ENCODE assay signal across 16 cellular contexts in genomic region chr11:8698917-8699441, GRCh38. TPM values are rescaled to one million over a fixed set of nuclear protein-coding genes. Genes with fewer than 3 reads are reported as not detected.
DNase-seq lines count a peak whose midpoint lies in the region; ATAC-seq and TF ChIP-seq lines count a peak whose summit lies in the region.
"Had no signal": no experiment of that assay in that cellular context is flagged by ENCODE, and none has a peak within 500 bp of the region (broad histone marks: within the 10 kb centered on the region; RNA-seq: fewer than 3 reads in every experiment).

No MANE protein-coding gene starts in this region.

- intact Hi-C loops in sciatic nerve (cut with DNase I): no loop called here
- intact Hi-C loops in OCI-LY7 (cut with micrococcal nuclease; ENCODE audit: unreplicated experiment): no loop called here

- no peaks in the 10 kb centered on the region for H3K27me3 Mint-ChIP-seq in activated CD4-positive, alpha-beta memory T cell treated with anti-CD3 and anti-CD28 coated beads, Interleukin-2, amount 10 ng/mL, durations not matched to agents 7 days and 5 days
- H3K27me3 Mint-ChIP-seq: activated naive CD8-positive, alpha-beta T cell treated with anti-CD3 and anti-CD28 coated beads, Interleukin-2, amount 10 ng/mL, durations not matched to agents 7 days and 5 days; IgD-negative memory B cell; naive thymus-derived CD8-positive, alpha-beta T cell had no signal

- H3K36me3 ChIP-seq in H7 (replicated peaks; ENCODE audit: control insufficient read depth, insufficient read depth, low read length) (peaks cover 10% of the 10 kb centered on the region), iPS-18a (ENCODE audit: control insufficient read depth, low read depth, low read length) (peaks cover 24% of the 10 kb centered on the region), OCI-LY7 (ENCODE audit: insufficient read depth, low read length) (peaks cover 35% of the 10 kb centered on the region)

- H2AFZ ChIP-seq in OCI-LY7 (ENCODE audit: low read length): no peak overlapping the region

- H3K9me3 ChIP-seq in iPS-18a (ENCODE audit: control insufficient read depth, low read depth, low read length) (no peaks in the 10 kb centered on the region), OCI-LY7 (ENCODE audit: low read length) (no peaks in the 10 kb centered on the region)

- CTCF ChIA-PET in activated CD4-positive, alpha-beta memory T cell treated with anti-CD3 and anti-CD28 coated beads, Interleukin-2, amount 10 ng/mL, durations not matched to agents 7 days and 5 days (lab: Charles Lee): no interaction called here
- CTCF ChIA-PET in OCI-LY7 (lab: Charles Lee; ENCODE audit: unreplicated experiment): no interaction called here

- no peak for ATAC-seq in sciatic nerve
- ATAC-seq: naive thymus-derived CD8-positive, alpha-beta T cell had no signal

- POLR2A ChIA-PET in activated CD4-positive, alpha-beta memory T cell treated with anti-CD3 and anti-CD28 coated beads, Interleukin-2, amount 10 ng/mL, durations not matched to agents 7 days and 5 days (lab: Charles Lee): interaction anchor here (1.3 to 5.5 kb wide), 3 partner anchors 10 to 16 kb away, joined by 3 to 34 read pairs (median 12); partner anchors contain the start of genes RPL27A and TRIM66
- POLR2A ChIA-PET in OCI-LY7 (lab: Charles Lee): interaction anchor here (0.5 to 1.2 kb wide), 2 partner anchors 16 to 1462 kb away, joined by 3 to 4 read pairs; no protein-coding TSS in a partner anchor

- peaks cover 12% of the 10 kb centered on the region for H3K36me3 Mint-ChIP-seq in activated CD4-positive, alpha-beta memory T cell treated with anti-CD3 and anti-CD28 coated beads, Interleukin-2, amount 10 ng/mL, durations not matched to agents 7 days and 5 days (ENCODE audit: low read depth)

- DNase-seq in H7 (peak; percentile 64), sciatic nerve (ENCODE audit: low spot score) (peak; percentile 55), occipital lobe (lab: John Stamatoyannopoulos, UW) (no peak), NCI-H82 treated with DMSO at 0.1 percent for 48 hours (lab: John Stamatoyannopoulos, UW; ENCODE audit: unreplicated experiment) (no peak), OCI-LY7 (ENCODE audit: low spot score) (no peak)
- no peak for DNase-seq in activated CD4-positive, alpha-beta memory T cell treated with anti-CD3 and anti-CD28 coated beads, Interleukin-2, amount 10 ng/mL, durations not matched to agents 7 days and 5 days
- DNase-seq: activated naive CD8-positive, alpha-beta T cell treated with anti-CD3 and anti-CD28 coated beads, Interleukin-2, amount 10 ng/mL, durations not matched to agents 7 days and 5 days; AML-193; NCI-H1417; NCI-H526 treated with DMSO at 0.1 percent for 48 hours; RPMI8226 had no signal

- no peak overlapping the region for H3K9ac ChIP-seq in iPS-18a (ENCODE audit: low read length)

- peaks cover 36% of the 10 kb centered on the region for H3K4me1 ChIP-seq in iPS-18a (ENCODE audit: control insufficient read depth, low read depth, low read length)
- H3K4me1 ChIP-seq in OCI-LY7 (ENCODE audit: insufficient read depth, low read length, poor library complexity, severe bottlenecking): peaks cover 10% of the 10 kb centered on the region

- peak overlapping the region; percentile 87 for H3K27ac ChIP-seq in angular gyrus (ENCODE audit: low read depth, low read length)
- H3K27ac ChIP-seq in iPS-18a (ENCODE audit: low read length): peak overlapping the region; percentile 61
- no peak overlapping the region for H3K27ac ChIP-seq in OCI-LY7 (ENCODE audit: low read depth, low read length, poor library complexity, severe bottlenecking)
- H3K27ac ChIP-seq: GM23248 had no signal

- H3K4me3 Mint-ChIP-seq in activated CD4-positive, alpha-beta memory T cell treated with anti-CD3 and anti-CD28 coated beads, Interleukin-2, amount 10 ng/mL, durations not matched to agents 7 days and 5 days: no peak overlapping the region
- H3K4me3 Mint-ChIP-seq: activated naive CD8-positive, alpha-beta T cell treated with anti-CD3 and anti-CD28 coated beads, Interleukin-2, amount 10 ng/mL, durations not matched to agents 7 days and 5 days; naive thymus-derived CD8-positive, alpha-beta T cell had no signal

- no peak overlapping the region for H3K27ac Mint-ChIP-seq in activated CD4-positive, alpha-beta memory T cell treated with anti-CD3 and anti-CD28 coated beads, Interleukin-2, amount 10 ng/mL, durations not matched to agents 7 days and 5 days
- H3K27ac Mint-ChIP-seq: activated naive CD8-positive, alpha-beta T cell treated with anti-CD3 and anti-CD28 coated beads, Interleukin-2, amount 10 ng/mL, durations not matched to agents 7 days and 5 days; IgD-negative memory B cell had no signal

- 0 out of 2 replicates have a peak, but pooled peaks cover 3% of the 10 kb centered on the region for H4K20me1 ChIP-seq in OCI-LY7 (ENCODE audit: insufficient read depth, low read length)

- BruUV-seq in OCI-LY7 (replicated peaks; lab: Mats Ljungman, UMichigan): no TSS peak

- H3K27me3 ChIP-seq in H7 (ENCODE audit: control insufficient read depth, insufficient read depth, low read length): no peaks in the 10 kb centered on the region
- H3K27me3 ChIP-seq in iPS-18a (ENCODE audit: control insufficient read depth, insufficient read depth, low read length): no peaks in the 10 kb centered on the region

- H3K4me1 Mint-ChIP-seq in activated CD4-positive, alpha-beta memory T cell treated with anti-CD3 and anti-CD28 coated beads, Interleukin-2, amount 10 ng/mL, durations not matched to agents 7 days and 5 days: peaks cover 10% of the 10 kb centered on the region

- H3K9me2 ChIP-seq in OCI-LY7 (ENCODE audit: insufficient read depth, low read length): no peaks in the 10 kb centered on the region

- H3K4me3 ChIP-seq in H7 (ENCODE audit: insufficient read depth, low read depth, low read length) (no peak overlapping the region), iPS-18a (ENCODE audit: low read length) (peak overlapping the region; percentile 29), OCI-LY7 (ENCODE audit: low read depth, low read length, poor library complexity, severe bottlenecking) (no peak overlapping the region)
- H3K4me3 ChIP-seq: GM23248 had no signal

- no peak overlapping the region for H3K4me2 ChIP-seq in OCI-LY7 (ENCODE audit: low read length)

- H3K9me3 Mint-ChIP-seq in activated CD4-positive, alpha-beta memory T cell treated with anti-CD3 and anti-CD28 coated beads, Interleukin-2, amount 10 ng/mL, durations not matched to agents 7 days and 5 days: no peaks in the 10 kb centered on the region
- H3K9me3 Mint-ChIP-seq: activated naive CD8-positive, alpha-beta T cell treated with anti-CD3 and anti-CD28 coated beads, Interleukin-2, amount 10 ng/mL, durations not matched to agents 7 days and 5 days; IgD-negative memory B cell; naive thymus-derived CD8-positive, alpha-beta T cell had no signal

- TF ChIP-seq CTCF in OCI-LY7 (conservative IDR thresholded peaks at IDR 0.05; ENCODE audit: low read length): no peak

- no peaks in the 10 kb centered on the region for H3K79me2 ChIP-seq in OCI-LY7 (ENCODE audit: insufficient read depth, low read depth, low read length)

RNA-seq across cellular contexts. Expression of gene RPL27A, which starts 16.4 kb away (rescaled TPM):
- 901 and 1,070 TPM in 2 replicates for total RNA-seq in H7 (2014; rRNA removed; shearing (Covaris generic))
- 710 TPM for total RNA-seq in sciatic nerve
- 100 to 1,000 TPM; 817 to 856 TPM for total RNA-seq in activated CD4-positive, alpha-beta memory T cell treated with anti-CD3 and anti-CD28 coated beads, Interleukin-2, amount 10 ng/mL, durations not matched to agents 7 days and 5 days
- total RNA-seq in occipital lobe: 762 TPM
- 2,753 and 3,468 TPM in 2 replicates for total RNA-seq in OCI-LY7 (2014; rRNA removed; shearing (Covaris generic))
- 1,593 and 1,611 TPM in 2 replicates for total RNA-seq in OCI-LY7 (2022)

RNA-seq across cellular contexts. Expression of gene TRIM66, which starts 16.5 kb away (rescaled TPM):
- 0.83 and 0.96 TPM in 2 replicates for total RNA-seq in H7 (2014; rRNA removed; shearing (Covaris generic))
- total RNA-seq in sciatic nerve: 21.1 TPM
- total RNA-seq in activated CD4-positive, alpha-beta memory T cell treated with anti-CD3 and anti-CD28 coated beads, Interleukin-2, amount 10 ng/mL, durations not matched to agents 7 days and 5 days: 10 to 100 TPM; 17.8 to 22.4 TPM
- total RNA-seq in occipital lobe: 0.62 TPM
- 4.4 and 16.4 TPM in 2 replicates for total RNA-seq in OCI-LY7 (2014; rRNA removed; shearing (Covaris generic))
- total RNA-seq in OCI-LY7 (2022): 19.0 and 20.8 TPM in 2 replicates

Comparison
In these comparisons a context has a peak if more than half of its experiments do, and no peak if none do; other contexts are left out.
1. DNase-seq: peak in H7 (single experiment) and sciatic nerve (single experiment); none in activated CD4-positive, alpha-beta memory T cell treated with anti-CD3 and anti-CD28 coated beads, Interleukin-2, amount 10 ng/mL, durations not matched to agents 7 days and 5 days (single experiment), occipital lobe (single experiment), NCI-H82 treated with DMSO at 0.1 percent for 48 hours (single experiment) and OCI-LY7 (single experiment).